Comparison of ENCODE assay signal across 9 cellular contexts in the genomic region with DNA sequence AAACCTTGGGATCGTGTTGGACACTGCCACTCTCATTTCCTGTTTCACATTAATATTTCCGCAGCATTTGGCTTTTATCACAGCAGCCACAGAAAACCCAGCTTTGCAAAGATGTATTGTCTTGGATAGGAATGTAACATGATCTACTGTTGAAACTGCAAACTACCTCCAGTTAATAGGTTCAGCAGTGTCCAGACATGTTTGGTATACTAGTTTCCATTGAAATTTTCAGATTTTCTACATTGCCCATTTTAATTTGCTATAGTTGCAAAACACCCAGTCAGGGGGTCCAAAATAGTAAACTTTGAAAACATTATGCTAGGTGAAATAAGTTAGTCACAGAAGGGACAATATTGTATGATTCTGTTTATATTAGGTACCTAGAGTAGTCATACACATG. TPM values are rescaled to one million over a fixed set of nuclear protein-coding genes. Genes with fewer than 3 reads are reported as not detected.
DNase-seq lines count a peak whose midpoint lies in the region; ATAC-seq and TF ChIP-seq lines count a peak whose summit lies in the region.
"Had no signal": no experiment of that assay in that cellular context is flagged by ENCODE, and none has a peak within 500 bp of the region (broad histone marks: within the 10 kb centered on the region; RNA-seq: fewer than 3 reads in every experiment).

No MANE protein-coding gene starts in this region.

- no peak for ATAC-seq in foreskin keratinocyte

- H3K4me3 ChIP-seq in SK-N-MC: peak overlapping the region; percentile 70

- peak overlapping the region; percentile 50 for H3K9ac ChIP-seq in SK-N-MC (ENCODE audit: insufficient read length)

- peaks cover 8% of the 10 kb centered on the region for H3K4me1 ChIP-seq in foreskin keratinocyte

- peaks cover 2% of the 10 kb centered on the region for H3K27me3 ChIP-seq in foreskin keratinocyte

- peak; percentile 84 for DNase-seq in DMS153 (lab: John Stamatoyannopoulos, UW)
- DNase-seq in NCI-H1105 (lab: John Stamatoyannopoulos, UW): peak; percentile 30
- peak; percentile 48 for DNase-seq in SK-N-MC (ENCODE audit: low read depth, low spot score)
- peak; percentile 43 to 68 for DNase-seq in foreskin keratinocyte
- no peak for DNase-seq in NCI-H524 (lab: John Stamatoyannopoulos, UW)
- DNase-seq in SKM-1 (lab: John Stamatoyannopoulos, UW; ENCODE audit: unreplicated experiment): no peak
- no peak for DNase-seq in ACHN
- DNase-seq: nephron progenitor cell, substantia nigra had no signal

- no peaks in the 10 kb centered on the region for H3K9me3 ChIP-seq in SK-N-MC (ENCODE audit: low read depth, low read length)

- in situ Hi-C loops in ACHN (cut with HindIII; ENCODE audit: low pct_ligation_motif_present, low pct_unique_long_range_greater_than_20kb, low sequenced_read_pairs): no loop called here

- no peaks in the 10 kb centered on the region for H3K36me3 ChIP-seq in SK-N-MC (ENCODE audit: insufficient read depth, low read length)

- H3K27ac ChIP-seq in SK-N-MC (peak overlapping the region; percentile 98), foreskin keratinocyte (no peak overlapping the region)

- no peak for TF ChIP-seq CTCF in foreskin keratinocyte (conservative IDR thresholded peaks at IDR 0.05)

RNA-seq across cellular contexts. Expression of a gene that starts 3.3 kb away (rescaled TPM):
- 7.0 and 8.1 TPM in 2 replicates for total RNA-seq in foreskin keratinocyte
- polyA plus RNA-seq in foreskin keratinocyte: 2.7 and 3.4 TPM in 2 replicates

RNA-seq across cellular contexts. Expression of a gene that starts 24.2 kb away (rescaled TPM):
- total RNA-seq in foreskin keratinocyte: 0.04 and 0.14 TPM in 2 replicates
- 0.04 and 0.08 TPM in 2 replicates for polyA plus RNA-seq in foreskin keratinocyte

Comparison
In these comparisons a context has a peak if more than half of its experiments do, and no peak if none do; other contexts are left out.
1. DNase-seq: peak in DMS153 (single experiment), NCI-H1105 (single experiment), SK-N-MC (single experiment) and foreskin keratinocyte (2 of 2); none in NCI-H524 (0 of 2), SKM-1 (single experiment) and ACHN (single experiment).